ENCODE assay signal across 1 cellular context in genomic region chr5:74865293-74865798, GRCh38.
TF ChIP-seq lines count a peak whose summit lies in the region.

No MANE protein-coding gene starts in this region.

TF ChIP-seq in liver, 16 proteins besides CTCF, POLR2A, EP300 and RAD21 (continued from another document):
- TF ChIP-seq REST (IDR thresholded peaks at IDR 0.05) = no peak
